ENCODE assay signal across 16 cellular contexts in genomic region chr20:62314711-62315302, GRCh38. TPM values are rescaled to one million over a fixed set of nuclear protein-coding genes. Genes with fewer than 3 reads are reported as not detected.
DNase-seq lines count a peak whose midpoint lies in the region; ATAC-seq, FAIRE-seq and TF ChIP-seq lines count a peak whose summit lies in the region.
"Had no signal": no experiment of that assay in that cellular context is flagged by ENCODE, and none has a peak within 500 bp of the region (broad histone marks: within the 10 kb centered on the region; RNA-seq: fewer than 3 reads in every experiment).

No MANE protein-coding gene starts in this region.

- no peak overlapping the region for H2BK120ac ChIP-seq in H1 (replicated peaks; ENCODE audit: low read depth, low read length)

- FAIRE-seq in H1 (lab: Jason Lieb, UNC) = no peak
- FAIRE-seq: D721Med, G401.6, GM12891, GM19239, H54 had no signal

- H4K5ac ChIP-seq in H1 (ENCODE audit: insufficient read length, low read depth, low read length) = no peak overlapping the region

- peak overlapping the region; percentile 51; the same call in 1 of the 2 replicates for H4K8ac ChIP-seq in H1 (ENCODE audit: extremely low read depth, insufficient read depth, low read length)

- no peaks in the 10 kb centered on the region for H3K23me2 ChIP-seq in H1 (ENCODE audit: low read depth, low read length)

- H3K27ac ChIP-seq in left ventricle myocardium inferior (replicated peaks) = no peak overlapping the region
- H3K27ac ChIP-seq in HCT116 (ENCODE audit: low read depth, low read length) = no peak overlapping the region; the same call in 1 of the 2 replicates
- no peak overlapping the region for H3K27ac ChIP-seq in H1 (ENCODE audit: low read depth, low read length)
- H3K27ac ChIP-seq: 22Rv1; BLaER1 treated with 17β-estradiol and CSF1 and Interleukin-3, amounts not matched to agents 10 nM and 100 nM; GM23248 had no signal

- TF ChIP-seq RAD21 in HCT116 (IDR thresholded peaks at IDR 0.05; ENCODE audit: low read depth) (no peak), H1 (IDR thresholded peaks at IDR 0.05 in 1 of 2, conservative IDR thresholded peaks at IDR 0.05 in 1 of 2; ENCODE audit: low read depth in 2 of 2, low read length in 2 of 2) (no peak)

- intact Hi-C loops in Right ventricle myocardium inferior (cut with DNase I) (no loop called here), left ventricle myocardium inferior (cut with micrococcal nuclease) (no loop called here), HCT116 (cut with micrococcal nuclease) (no loop called here), posterior vena cava (cut with DNase I) (loop anchor here in 1 of 2 donors (5.0 to 10.0 kb wide), 2 partner anchors 50 to 1988 kb away; partner anchors contain the start of gene LAMA5)

- no peak overlapping the region for H3K4me2 ChIP-seq in HCT116 (ENCODE audit: low read length)
- H3K4me2 ChIP-seq in H1 (ENCODE audit: insufficient read depth in 1 of 2, low read depth in 2 of 2, low read length in 2 of 2) = no peak overlapping the region
- H3K4me2 ChIP-seq: BLaER1 treated with 17β-estradiol and CSF1 and Interleukin-3, amounts not matched to agents 10 nM and 100 nM had no signal

- H3K4me3 ChIP-seq in left ventricle myocardium inferior (no peak overlapping the region), HCT116 (replicated peaks in 1 of 2; ENCODE audit: low read depth in 1 of 2, low read length in 2 of 2) (no peak overlapping the region), H1 (ENCODE audit: extremely low read depth in 1 of 4, insufficient read depth in 2 of 4, low read depth in 3 of 4, low read length in 4 of 4) (no peak overlapping the region), BE2C (ENCODE audit: low read depth, low read length) (no peak overlapping the region)
- H3K4me3 ChIP-seq: BLaER1 treated with 17β-estradiol and CSF1 and Interleukin-3, amounts not matched to agents 10 nM and 100 nM; GM23248 had no signal

- TSS peak; percentile 26 for BruUV-seq in HCT116 (replicated peaks; lab: Mats Ljungman, UMichigan)

- H2BK5ac ChIP-seq in H1 (ENCODE audit: low read depth, low read length) = no peak overlapping the region; the same call in 1 of the 2 replicates

- no peak overlapping the region for H3K4ac ChIP-seq in H1 (replicated peaks; ENCODE audit: insufficient read length, low read depth, low read length)

- POLR2A ChIA-PET in HCT116 (lab: Charles Lee) (no interaction called here), H1 (lab: Charles Lee; ENCODE audit: partially characterized antibody) (interaction anchor here (0.9 to 4.1 kb wide), 8 partner anchors 9 to 86 kb away, joined by 3 to 30 read pairs (median 6); partner anchors contain the start of gene ADRM1)

- H2BK15ac ChIP-seq in H1 (ENCODE audit: low read length) = no peak overlapping the region

- H3K36me3 ChIP-seq in left ventricle myocardium inferior = peaks cover 89% of the 10 kb centered on the region
- H3K36me3 ChIP-seq in HCT116 (ENCODE audit: control insufficient read depth in 1 of 2, insufficient read depth in 2 of 2, low read length in 2 of 2) = peaks cover 17 to 42% of the 10 kb centered on the region in 2 experiments
- H3K36me3 ChIP-seq in H1 (ENCODE audit: control insufficient read depth in 2 of 4, insufficient read depth in 4 of 4, low read length in 3 of 4) = peaks cover 44 to 94% (median 78%) of the 10 kb centered on the region in 4 experiments
- no peaks in the 10 kb centered on the region; the same call in 1 of the 2 replicates for H3K36me3 ChIP-seq in BE2C

- RAD21 ChIA-PET in HCT116 (lab: Charles Lee; ENCODE audit: low non-redundant PET in 1 of 2, low total read pairs in 2 of 2, uncharacterized antibody in 2 of 2, unreplicated experiment in 2 of 2) = no interaction called here

- TF ChIP-seq EP300 in H1 (IDR thresholded peaks at IDR 0.05; ENCODE audit: borderline replicate concordance in 1 of 2, low read depth in 2 of 2, low read length in 2 of 2) = no peak

- H4K20me1 ChIP-seq in HCT116 (ENCODE audit: insufficient read depth) (no peaks in the 10 kb centered on the region), H1 (replicated peaks in 1 of 2; ENCODE audit: control insufficient read depth in 1 of 2, insufficient read depth in 2 of 2, low read length in 2 of 2) (peaks cover 0 to 11% of the 10 kb centered on the region in 2 experiments)

- CTCF ChIA-PET in HCT116 (lab: Charles Lee) (interaction anchor here (0.6 kb wide), 1 partner anchor 29 kb away, joined by 3 read pairs; no protein-coding TSS in a partner anchor), H1 (lab: Charles Lee; ENCODE audit: partially characterized antibody) (interaction anchor here (0.8 to 1.3 kb wide), 4 partner anchors 9 to 74 kb away, joined by 3 to 4 read pairs (median 4); no protein-coding TSS in a partner anchor)

- 95% methylated on average over 20 of the region's 25 CpGs; no CpG with 5 or more reads in 1 of the 2 experiments for WGBS in H1 (ENCODE audit: extremely low coverage in 1 of 2, insufficient coverage in 1 of 2, insufficient read length in 1 of 2, insufficient replicate concordance in 2 of 2, low coverage in 1 of 2, low lambda C conversion rate in 2 of 2, missing lambda C conversion rate in 1 of 2), 2 experiments

- H3K79me2 ChIP-seq in HCT116 (ENCODE audit: insufficient read depth, low read length) (peaks cover 7% of the 10 kb centered on the region; the same call in 1 of the 2 replicates), H1 (ENCODE audit: control insufficient read depth in 1 of 2, insufficient read depth in 2 of 2, low read length in 2 of 2) (no peaks in the 10 kb centered on the region; a peak in 1 of 4 replicates)

- no peak for TF ChIP-seq POLR2A in HCT116 (IDR thresholded peaks at IDR 0.05; ENCODE audit: borderline replicate concordance, extremely low read depth, insufficient read depth, insufficient read length)
- TF ChIP-seq POLR2A in H1 (IDR thresholded peaks at IDR 0.05; ENCODE audit: control extremely low read depth in 1 of 2, low read depth in 2 of 2, low read length in 2 of 2) = no peak

- H3K14ac ChIP-seq in H1 (ENCODE audit: insufficient read length) = no peak overlapping the region

- H2AK5ac ChIP-seq in H1 (ENCODE audit: low read depth, low read length) = no peak overlapping the region

- H3K27me3 ChIP-seq in left ventricle myocardium inferior (ENCODE audit: low read depth) (no peaks in the 10 kb centered on the region), HCT116 (ENCODE audit: insufficient read depth, low read length) (no peaks in the 10 kb centered on the region), H1 (replicated peaks in 1 of 4; ENCODE audit: control insufficient read depth in 3 of 4, extremely low read depth in 1 of 4, insufficient read depth in 3 of 4, low read length in 3 of 4) (no peaks in the 10 kb centered on the region), BE2C (no peaks in the 10 kb centered on the region)
- H3K27me3 ChIP-seq: BLaER1 treated with 17β-estradiol and CSF1 and Interleukin-3, amounts not matched to agents 10 nM and 100 nM had no signal

- peak; percentile 45 for DNase-seq in Right ventricle myocardium inferior (ENCODE audit: missing footprints)
- no peak for DNase-seq in left ventricle myocardium inferior
- DNase-seq in HCT116 (ENCODE audit: low read depth, low spot score) = no peak
- DNase-seq in H1 (ENCODE audit: low read depth in 1 of 2, low spot score in 2 of 2) = no peak
- no peak for DNase-seq in BE2C
- DNase-seq in posterior vena cava (ENCODE audit: low spot score) = no peak
- DNase-seq: CD8-positive, alpha-beta T cell; GM23248 had no signal

- H3K9me3 ChIP-seq in left ventricle myocardium inferior (replicated peaks) = no peaks in the 10 kb centered on the region
- H3K9me3 ChIP-seq in HCT116 (ENCODE audit: control insufficient read depth in 1 of 2, insufficient read depth in 1 of 2, low read depth in 1 of 2, low read length in 2 of 2) = no peaks in the 10 kb centered on the region
- H3K9me3 ChIP-seq in H1 (ENCODE audit: insufficient read depth in 2 of 2, low read depth in 1 of 2, low read length in 1 of 2) = peaks cover 0 to 26% of the 10 kb centered on the region in 2 experiments; a peak in 2 of 4 replicates
- H3K9me3 ChIP-seq in BE2C = no peaks in the 10 kb centered on the region
- H3K9me3 ChIP-seq: BLaER1 treated with 17β-estradiol and CSF1 and Interleukin-3, amounts not matched to agents 10 nM and 100 nM had no signal

- no peaks in the 10 kb centered on the region for H3K9me2 ChIP-seq in HCT116 (ENCODE audit: insufficient read depth)

- H2BK20ac ChIP-seq in H1 (ENCODE audit: low read length) = no peak overlapping the region

- H3K79me1 ChIP-seq in H1 (ENCODE audit: low read depth, low read length) = no peaks in the 10 kb centered on the region

- H3K18ac ChIP-seq in H1 (ENCODE audit: extremely low read depth, low read length) = no peak overlapping the region

- peaks cover 3% of the 10 kb centered on the region for H3K4me1 ChIP-seq in left ventricle myocardium inferior
- H3K4me1 ChIP-seq in HCT116 (ENCODE audit: control insufficient read depth in 1 of 2, insufficient read depth in 2 of 2, low read length in 2 of 2) = no peaks in the 10 kb centered on the region
- H3K4me1 ChIP-seq in H1 (replicated peaks in 1 of 4; ENCODE audit: control insufficient read depth in 3 of 4, insufficient read depth in 4 of 4, low read length in 3 of 4) = no peaks in the 10 kb centered on the region
- H3K4me1 ChIP-seq in BE2C = no peaks in the 10 kb centered on the region

- no peak overlapping the region for H3K9ac ChIP-seq in HCT116 (ENCODE audit: low read length)
- no peak overlapping the region for H3K9ac ChIP-seq in H1 (replicated peaks in 1 of 4; ENCODE audit: extremely low read depth in 1 of 4, low read depth in 3 of 4, low read length in 3 of 4)
- H3K9ac ChIP-seq: BLaER1 treated with 17β-estradiol and CSF1 and Interleukin-3, amounts not matched to agents 10 nM and 100 nM; GM23248 had no signal

- H2BK12ac ChIP-seq in H1 (ENCODE audit: low read depth, low read length) = no peak overlapping the region

- no peak overlapping the region for H3K23ac ChIP-seq in H1 (ENCODE audit: insufficient read length)

- ATAC-seq in Right ventricle myocardium inferior = no peak
- no peak for ATAC-seq in HCT116
- no peak for ATAC-seq in GM19351 (IDR thresholded peaks at IDR 0.05; ENCODE audit: unreplicated experiment)
- ATAC-seq: CD8-positive, alpha-beta T cell had no signal

- no peak for TF ChIP-seq CTCF in left ventricle myocardium inferior (IDR thresholded peaks at IDR 0.05; ENCODE audit: borderline replicate concordance)
- TF ChIP-seq CTCF in HCT116 (IDR thresholded peaks at IDR 0.05 in 2 of 3, conservative IDR thresholded peaks at IDR 0.05 in 1 of 3; ENCODE audit: borderline replicate concordance in 1 of 3, insufficient read depth in 1 of 3, low read depth in 2 of 3, low read length in 2 of 3) = no peak
- no peak for TF ChIP-seq CTCF in H1 (IDR thresholded peaks at IDR 0.05; ENCODE audit: control extremely low read depth in 1 of 3, insufficient read depth in 1 of 3, low read depth in 1 of 3, low read length in 3 of 3)
- TF ChIP-seq CTCF in BE2C (IDR thresholded peaks at IDR 0.05; ENCODE audit: low read depth, low read length) = no peak

- no peak overlapping the region for H4K91ac ChIP-seq in H1 (replicated peaks; ENCODE audit: insufficient read length, low read length)

- no peak overlapping the region for H3K56ac ChIP-seq in H1 (replicated peaks; ENCODE audit: insufficient read length, low read depth, low read length)

- H2AFZ ChIP-seq in HCT116 (ENCODE audit: low read depth, low read length, poor library complexity, severe bottlenecking) = no peak overlapping the region
- H2AFZ ChIP-seq in H1 (ENCODE audit: low read length) = no peak overlapping the region
- H2AFZ ChIP-seq: GM23248 had no signal

RNA-seq across cellular contexts. Expression of gene ADRM1, which starts 12.0 kb away (rescaled TPM):
- total RNA-seq in Right ventricle myocardium inferior (73.9 TPM), left ventricle myocardium inferior (70.5 TPM), HCT116 (2021; ENCODE audit: unreplicated experiment) (158 TPM), posterior vena cava (10 to 100 TPM; 60.9 to 70.3 TPM)
- 196 and 200 TPM in 2 replicates for polyA plus RNA-seq in HCT116 (2012)
- 126 and 138 TPM in 2 replicates for total RNA-seq in H1 (2021; fragmentation: NEBNext Ultra II Directional; extraction: Animal tissue kit (Norgen Biotek cat#: 25700))
- 214 and 260 TPM in 2 replicates for polyA plus RNA-seq in H1 (2011; rRNA removed)
- 209 TPM for polyA plus RNA-seq in H1 (2011; cell fraction: cytosol; rRNA removed)
- 180 TPM for polyA plus RNA-seq in H1 (2011; cell fraction: nucleus; rRNA removed)
- 119 to 168 TPM (median 157 TPM) in 4 replicates for polyA plus RNA-seq in H1 (2012, experiment 1 of 2)
- polyA plus RNA-seq in H1 (2012, experiment 2 of 2) = 141 TPM
- 137 TPM for polyA plus RNA-seq in H1 (2013, experiment 1 of 2)
- polyA plus RNA-seq in H1 (2013, experiment 2 of 2) = 131 TPM
- polyA minus RNA-seq in H1 (2011; rRNA and poly(A)+ RNA removed) = 39.2 and 45.4 TPM in 2 replicates
- polyA minus RNA-seq in H1 (2011; cell fraction: cytosol; rRNA and poly(A)+ RNA removed) = 68.0 TPM
- polyA minus RNA-seq in H1 (2011; cell fraction: nucleus; rRNA and poly(A)+ RNA removed) = 67.0 TPM
- polyA plus RNA-seq in BE2C (2012; ENCODE audit: insufficient read depth, insufficient read length, low read depth) = 467 TPM

RNA-seq across cellular contexts. Expression of gene LAMA5, which starts 52.3 kb away (rescaled TPM):
- total RNA-seq in Right ventricle myocardium inferior = 89.3 TPM
- total RNA-seq in left ventricle myocardium inferior = 70.9 TPM
- 321 TPM for total RNA-seq in HCT116 (2021; ENCODE audit: unreplicated experiment)
- polyA plus RNA-seq in HCT116 (2012) = 190 and 217 TPM in 2 replicates
- total RNA-seq in H1 (2021; fragmentation: NEBNext Ultra II Directional; extraction: Animal tissue kit (Norgen Biotek cat#: 25700)) = 210 and 225 TPM in 2 replicates
- 34.4 and 90.7 TPM in 2 replicates for polyA plus RNA-seq in H1 (2011; rRNA removed)
- polyA plus RNA-seq in H1 (2011; cell fraction: cytosol; rRNA removed) = 57.6 TPM
- 648 TPM for polyA plus RNA-seq in H1 (2011; cell fraction: nucleus; rRNA removed)
- 136 to 235 TPM (median 223 TPM) in 4 replicates for polyA plus RNA-seq in H1 (2012, experiment 1 of 2)
- 130 TPM for polyA plus RNA-seq in H1 (2012, experiment 2 of 2)
- 107 TPM for polyA plus RNA-seq in H1 (2013, experiment 1 of 2)
- polyA plus RNA-seq in H1 (2013, experiment 2 of 2) = 82.4 TPM
- 24.2 and 31.4 TPM in 2 replicates for polyA minus RNA-seq in H1 (2011; rRNA and poly(A)+ RNA removed)
- polyA minus RNA-seq in H1 (2011; cell fraction: cytosol; rRNA and poly(A)+ RNA removed) = 70.1 TPM
- polyA minus RNA-seq in H1 (2011; cell fraction: nucleus; rRNA and poly(A)+ RNA removed) = 212 TPM
- polyA plus RNA-seq in BE2C (2012; ENCODE audit: insufficient read depth, insufficient read length, low read depth) = 86.4 TPM
- total RNA-seq in posterior vena cava = 100 to 1,000 TPM; 131 to 183 TPM
